In genomic region chr22:20211409-20211996, GRCh38 we compare ENCODE assay signal across 26 cellular contexts. TPM values are rescaled to one million over a fixed set of nuclear protein-coding genes. Genes with fewer than 3 reads are reported as not detected.
DNase-seq lines count a peak whose midpoint lies in the region; ATAC-seq, FAIRE-seq and TF ChIP-seq lines count a peak whose summit lies in the region.
"Had no signal": no experiment of that assay in that cellular context is flagged by ENCODE, and none has a peak within 500 bp of the region (broad histone marks: within the 10 kb centered on the region; RNA-seq: fewer than 3 reads in every experiment).

No MANE protein-coding gene starts in this region.

- H3K27me3 ChIP-seq in HCT116 (ENCODE audit: insufficient read depth, low read length) (no peaks in the 10 kb centered on the region), astrocyte (ENCODE audit: insufficient read depth, low read length) (no peaks in the 10 kb centered on the region)
- H3K27me3 ChIP-seq: adrenal gland, esophagus muscularis mucosa, suprapubic skin had no signal

- no peak for TF ChIP-seq RAD21 in HCT116 (IDR thresholded peaks at IDR 0.05; ENCODE audit: low read depth)

- H3K9me3 ChIP-seq in HCT116 (ENCODE audit: control insufficient read depth in 1 of 2, insufficient read depth in 1 of 2, low read depth in 1 of 2, low read length in 2 of 2) (no peaks in the 10 kb centered on the region), astrocyte (ENCODE audit: insufficient read depth, low read depth, low read length) (no peaks in the 10 kb centered on the region)
- H3K9me3 ChIP-seq: adrenal gland, esophagus muscularis mucosa, suprapubic skin had no signal

- no peaks in the 10 kb centered on the region for H4K20me1 ChIP-seq in HCT116 (ENCODE audit: insufficient read depth)
- H4K20me1 ChIP-seq in astrocyte (ENCODE audit: insufficient read depth, low read length) = no peaks in the 10 kb centered on the region

- H3K9me3 Mint-ChIP-seq in astrocyte (ENCODE audit: unreplicated experiment) = no peaks in the 10 kb centered on the region
- H3K9me3 Mint-ChIP-seq in mesothelial cell of epicardium = no peaks in the 10 kb centered on the region
- H3K9me3 Mint-ChIP-seq: activated B cell treated with CpG ODN at 0.5 μM for 24 hours; activated naive CD4-positive, alpha-beta T cell treated with anti-CD3 and anti-CD28 coated beads for 36 hours; activated T-cell treated with anti-CD3 and anti-CD28 coated beads, Interleukin-2, amount 50 U/mL, for 72 hours; CD4-positive, alpha-beta T cell; nephron progenitor cell; stimulated activated naive B cell treated with anti-CD40 and anti-IgM and Interleukin-4, amounts not matched to agents 10 μg/mL and 1 μg/mL and 100 μg/mL, for 72 hours had no signal

- peak overlapping the region; percentile 100 for H3K4me2 ChIP-seq in HCT116 (ENCODE audit: low read length)
- peak overlapping the region; percentile 15 for H3K4me2 ChIP-seq in astrocyte (ENCODE audit: low read length)

- no peak for TF ChIP-seq POLR2A in HCT116 (IDR thresholded peaks at IDR 0.05; ENCODE audit: borderline replicate concordance, extremely low read depth, insufficient read depth, insufficient read length)

- H3K27ac ChIP-seq in HCT116 (ENCODE audit: low read depth, low read length) (peak overlapping the region; percentile 86), astrocyte (ENCODE audit: low read depth, low read length) (no peak overlapping the region), temporal lobe (ENCODE audit: low read depth, low read length) (peak overlapping the region; percentile 52), RWPE1 (no peak overlapping the region)
- H3K27ac ChIP-seq: adrenal gland, coronary artery, esophagus muscularis mucosa, GM23248, suprapubic skin had no signal

- no peak overlapping the region for H3K27ac Mint-ChIP-seq in astrocyte (ENCODE audit: unreplicated experiment)
- H3K27ac Mint-ChIP-seq in mesothelial cell of epicardium = no peak overlapping the region
- H3K27ac Mint-ChIP-seq: activated B cell treated with CpG ODN at 0.5 μM for 24 hours; activated CD8-positive, alpha-beta memory T cell treated with anti-CD3 and anti-CD28 coated beads, Interleukin-2, amount 10 ng/mL, durations not matched to agents 7 days and 5 days; activated naive CD4-positive, alpha-beta T cell treated with anti-CD3 and anti-CD28 coated beads for 36 hours; activated T-cell treated with anti-CD3 and anti-CD28 coated beads, Interleukin-2, amount 50 U/mL, for 72 hours; CD4-positive, alpha-beta T cell; nephron progenitor cell; stimulated activated naive B cell treated with anti-CD40 and anti-IgM and Interleukin-4, amounts not matched to agents 10 μg/mL and 1 μg/mL and 100 μg/mL, for 72 hours had no signal

- RAD21 ChIA-PET in HCT116 (lab: Charles Lee; ENCODE audit: low non-redundant PET in 1 of 2, low total read pairs in 2 of 2, uncharacterized antibody in 2 of 2, unreplicated experiment in 2 of 2) = no interaction called here

- H3K4me1 ChIP-seq in HCT116 (ENCODE audit: control insufficient read depth in 1 of 2, insufficient read depth in 2 of 2, low read length in 2 of 2) (peaks cover 24 to 52% of the 10 kb centered on the region in 2 experiments), astrocyte (ENCODE audit: insufficient read depth, low read length) (peaks cover 12% of the 10 kb centered on the region)

- TF ChIP-seq CTCF in HCT116 (IDR thresholded peaks at IDR 0.05 in 2 of 3, conservative IDR thresholded peaks at IDR 0.05 in 1 of 3; ENCODE audit: borderline replicate concordance in 1 of 3, insufficient read depth in 1 of 3, low read depth in 2 of 3, low read length in 2 of 3) = no peak
- TF ChIP-seq CTCF in astrocyte (IDR thresholded peaks at IDR 0.05; ENCODE audit: insufficient read depth, low read depth, low read length) = no peak
- no peak for TF ChIP-seq CTCF in mesothelial cell of epicardium (IDR thresholded peaks at IDR 0.05; ENCODE audit: unreplicated experiment)
- TF ChIP-seq CTCF in RWPE1 (conservative IDR thresholded peaks at IDR 0.05; ENCODE audit: low read depth) = no peak

- FAIRE-seq in astrocyte (lab: Jason Lieb, UNC) = no peak
- FAIRE-seq: frontal cortex had no signal

- TSS peak; percentile 94 for BruUV-seq in HCT116 (replicated peaks; lab: Mats Ljungman, UMichigan)

- H3K4me1 Mint-ChIP-seq in astrocyte (ENCODE audit: low read depth, unreplicated experiment) = no peaks in the 10 kb centered on the region
- H3K4me1 Mint-ChIP-seq in mesothelial cell of epicardium = peaks cover 10% of the 10 kb centered on the region

- H3K9me2 ChIP-seq in HCT116 (ENCODE audit: insufficient read depth) = no peaks in the 10 kb centered on the region

- H3K36me3 ChIP-seq in HCT116 (ENCODE audit: control insufficient read depth in 1 of 2, insufficient read depth in 2 of 2, low read length in 2 of 2) = no peaks in the 10 kb centered on the region
- H3K36me3 ChIP-seq in astrocyte (ENCODE audit: insufficient read depth, low read length) = no peaks in the 10 kb centered on the region
- H3K36me3 ChIP-seq: adrenal gland, esophagus muscularis mucosa, suprapubic skin had no signal

- peaks cover 18% of the 10 kb centered on the region for H3K27me3 Mint-ChIP-seq in astrocyte (ENCODE audit: low read depth, unreplicated experiment)
- peaks cover 2% of the 10 kb centered on the region for H3K27me3 Mint-ChIP-seq in mesothelial cell of epicardium (ENCODE audit: low read depth)
- H3K27me3 Mint-ChIP-seq: activated CD8-positive, alpha-beta memory T cell treated with anti-CD3 and anti-CD28 coated beads, Interleukin-2, amount 10 ng/mL, durations not matched to agents 7 days and 5 days; CD4-positive, alpha-beta T cell had no signal

- peaks cover 41% of the 10 kb centered on the region for H3K79me2 ChIP-seq in HCT116 (ENCODE audit: insufficient read depth, low read length)
- H3K79me2 ChIP-seq in astrocyte (ENCODE audit: insufficient read depth, low read length) = no peaks in the 10 kb centered on the region

- H2AFZ ChIP-seq in HCT116 (ENCODE audit: low read depth, low read length, poor library complexity, severe bottlenecking) (no peak overlapping the region), astrocyte (ENCODE audit: low read depth, low read length) (peak overlapping the region; percentile 56)
- H2AFZ ChIP-seq: GM23248 had no signal

- POLR2A ChIA-PET in HCT116 (lab: Charles Lee) (interaction anchor here (1.2 kb wide), 1 partner anchor 12 kb away, joined by 4 read pairs; no protein-coding TSS in a partner anchor), RWPE1 (lab: Yijun Ruan, JAX; ENCODE audit: low non-redundant PET) (no interaction called here)

- H3K4me3 Mint-ChIP-seq in astrocyte (ENCODE audit: unreplicated experiment) (no peak overlapping the region), mesothelial cell of epicardium (no peak overlapping the region)
- H3K4me3 Mint-ChIP-seq: activated B cell treated with CpG ODN at 0.5 μM for 24 hours; activated CD8-positive, alpha-beta memory T cell treated with anti-CD3 and anti-CD28 coated beads, Interleukin-2, amount 10 ng/mL, durations not matched to agents 7 days and 5 days; activated naive CD4-positive, alpha-beta T cell treated with anti-CD3 and anti-CD28 coated beads for 36 hours; activated T-cell treated with anti-CD3 and anti-CD28 coated beads, Interleukin-2, amount 50 U/mL, for 72 hours; nephron progenitor cell had no signal

- ATAC-seq in HCT116 (peak; percentile 39), left colon (peak; percentile 1)
- ATAC-seq: activated CD8-positive, alpha-beta memory T cell treated with anti-CD3 and anti-CD28 coated beads, Interleukin-2, amount 10 ng/mL, durations not matched to agents 7 days and 5 days; activated T-cell treated with anti-CD3 and anti-CD28 coated beads, Interleukin-2, amount 50 U/mL, for 72 hours; Panc1; stimulated activated naive B cell treated with anti-CD40 and anti-IgM and Interleukin-4, amounts not matched to agents 10 μg/mL and 1 μg/mL and 100 μg/mL, for 72 hours had no signal

- CTCF ChIA-PET in HCT116 (lab: Charles Lee) (interaction anchor here (1.0 to 1.4 kb wide), 4 partner anchors 9 to 54 kb away, joined by 3 to 4 read pairs (median 4); no protein-coding TSS in a partner anchor), RWPE1 (lab: Yijun Ruan, JAX) (interaction anchor here (0.7 kb wide), 1 partner anchor 37 kb away, joined by 3 read pairs; no protein-coding TSS in a partner anchor)

- DNase-seq in HCT116 (ENCODE audit: low read depth, low spot score) = no peak
- no peak for DNase-seq in astrocyte (ENCODE audit: low read depth)
- DNase-seq in left colon = no peak
- no peak for DNase-seq in mesothelial cell of epicardium (ENCODE audit: low spot score in 2 of 2, unreplicated experiment in 2 of 2)
- no peak for DNase-seq in NCI-H69 (lab: John Stamatoyannopoulos, UW)
- no peak for DNase-seq in COLO668 (lab: John Stamatoyannopoulos, UW; ENCODE audit: unreplicated experiment)
- no peak for DNase-seq in RWPE1 (ENCODE audit: low spot score)
- DNase-seq: activated B cell treated with CpG ODN at 0.5 μM for 24 hours; activated CD8-positive, alpha-beta memory T cell treated with anti-CD3 and anti-CD28 coated beads, Interleukin-2, amount 10 ng/mL, durations not matched to agents 7 days and 5 days; activated naive CD4-positive, alpha-beta T cell treated with anti-CD3 and anti-CD28 coated beads for 36 hours; activated T-cell treated with anti-CD3 and anti-CD28 coated beads, Interleukin-2, amount 50 U/mL, for 72 hours; CD4-positive, alpha-beta T cell; GM23248; NCI-H2171 treated with DMSO at 0.1 percent for 48 hours; NCI-H526 treated with DMSO at 0.1 percent for 48 hours; nephron progenitor cell; stimulated activated CD4-positive, alpha-beta T cell treated with anti-CD3 and anti-CD28 coated beads, Interleukin-12 subunit alpha, Interleukin-12 subunit beta, amount 100 ng/mL, for 4 hours; stimulated activated CD4-positive, alpha-beta T cell treated with anti-CD3 and anti-CD28 coated beads, Interleukin-4, amount 100 ng/mL, for 24 hours; stimulated activated naive B cell treated with anti-CD40 and anti-IgM and Interleukin-4, amounts not matched to agents 10 μg/mL and 1 μg/mL and 100 μg/mL, for 72 hours had no signal

- H3K36me3 Mint-ChIP-seq in astrocyte (ENCODE audit: low read depth, unreplicated experiment) (no peaks in the 10 kb centered on the region), mesothelial cell of epicardium (no peaks in the 10 kb centered on the region)
- H3K36me3 Mint-ChIP-seq: activated CD8-positive, alpha-beta memory T cell treated with anti-CD3 and anti-CD28 coated beads, Interleukin-2, amount 10 ng/mL, durations not matched to agents 7 days and 5 days had no signal

- H3K9ac ChIP-seq in HCT116 (ENCODE audit: low read length) (peak overlapping the region; percentile 96), astrocyte (ENCODE audit: low read length) (no peak overlapping the region)
- H3K9ac ChIP-seq: GM23248 had no signal

- intact Hi-C loops in HCT116 (cut with micrococcal nuclease) (no loop called here), left colon (cut with DNase I, micrococcal nuclease) (no loop called here)

- H3K4me3 ChIP-seq in HCT116 (replicated peaks in 1 of 2; ENCODE audit: low read depth in 1 of 2, low read length in 2 of 2) (peak overlapping the region; percentile 75 to 90), astrocyte (ENCODE audit: insufficient read depth, low read depth, low read length) (no peak overlapping the region)
- H3K4me3 ChIP-seq: adrenal gland, coronary artery, esophagus muscularis mucosa, GM23248, suprapubic skin had no signal

TF ChIP-seq in HCT116, 20 proteins besides CTCF, POLR2A, EP300 and RAD21:
- no peak for TF ChIP-seq EZH2 (IDR thresholded peaks at IDR 0.05)

RNA-seq across cellular contexts. Expression of gene RTN4R, which starts 56.6 kb away (rescaled TPM):
- total RNA-seq in HCT116 (2021; ENCODE audit: unreplicated experiment) (19.0 TPM), astrocyte (1.9 and 2.9 TPM in 2 replicates), left colon (1 to 10 TPM; 4.0 to 6.5 TPM), temporal lobe (7.6 TPM), mesothelial cell of epicardium (8.9 to 10.0 TPM (median 9.5 TPM) in 3 replicates)
- 20.5 and 27.1 TPM in 2 replicates for polyA plus RNA-seq in HCT116 (2012)
- total RNA-seq: activated B cell treated with CpG ODN at 0.5 μM for 24 hours, GM23248 had no signal

Comparison
In these comparisons a context has a peak if more than half of its experiments do, and no peak if none do; other contexts are left out.
1. H3K27ac ChIP-seq: peak in HCT116 (single experiment) and temporal lobe (single experiment); none in astrocyte (single experiment) and RWPE1 (single experiment).